Comparison of ENCODE assay signal across 8 cellular contexts in genomic region chr19:44891016-44891882, GRCh38. TPM values are rescaled to one million over a fixed set of nuclear protein-coding genes. Genes with fewer than 3 reads are reported as not detected.
DNase-seq lines count a peak whose midpoint lies in the region; ATAC-seq lines count a peak whose summit lies in the region.

TOMM40 (plus strand) TSS chr19:44891254; CDS start chr19:44891416, 162 bp downstream.

- H2AK5ac ChIP-seq in trophoblast cell (ENCODE audit: low read length): no peak within 1 kb of the TSS

- peak within 1 kb of the TSS; percentile 70 for H4K91ac ChIP-seq in trophoblast cell (ENCODE audit: low read depth, low read length)

- WGBS in trophoblast cell (ENCODE audit: extremely low coverage, insufficient coverage, insufficient read length): no CpG with 5 or more reads among the region's 81 CpGs

- H2BK12ac ChIP-seq in trophoblast cell (ENCODE audit: low read length): no peak within 1 kb of the TSS

- peak within 1 kb of the TSS; percentile 61 for H2BK5ac ChIP-seq in trophoblast cell (ENCODE audit: low read depth, low read length, poor library complexity)

- H3K36me3 ChIP-seq in trophoblast cell (ENCODE audit: control insufficient read depth in 1 of 2, insufficient read depth in 2 of 2, low read length in 2 of 2): peaks cover 58 to 59% of the 10 kb centered on the region in 2 experiments

- H3K4me2 ChIP-seq in trophoblast cell (ENCODE audit: low read length): peak within 1 kb of the TSS; percentile 71

- peaks cover 5% of the 10 kb centered on the region for H3K79me1 ChIP-seq in trophoblast cell (ENCODE audit: low read length)

- H4K12ac ChIP-seq in trophoblast cell (ENCODE audit: low read depth, low read length): peak within 1 kb of the TSS; percentile 85

- peaks cover 12% of the 10 kb centered on the region for H3K79me2 ChIP-seq in trophoblast cell (ENCODE audit: control insufficient read depth, insufficient read depth, low read length, poor library complexity)

- peak within 1 kb of the TSS; percentile 74 for H3K18ac ChIP-seq in trophoblast cell (ENCODE audit: low read length)

- H2AFZ ChIP-seq in trophoblast cell (ENCODE audit: insufficient read depth, low read length, poor library complexity): peak within 1 kb of the TSS; percentile 78

- peak within 1 kb of the TSS; percentile 93 for H3K4me3 ChIP-seq in trophoblast cell (ENCODE audit: low read depth, low read length)

- DNase-seq in NCI-H2227 (lab: John Stamatoyannopoulos, UW; ENCODE audit: unreplicated experiment) (peak; percentile 31), NCI-H2227 treated with DMSO at 0.1 percent for 48 hours (lab: John Stamatoyannopoulos, UW) (no peak), NCI-H524 treated with DMSO at 0.1 percent for 48 hours (lab: John Stamatoyannopoulos, UW) (peak; percentile 99), glomerular endothelial cell (ENCODE audit: extremely low read depth, low read depth, low spot score) (peak; percentile 97), trophoblast cell (no peak)
- DNase-seq in activated T-cell treated with anti-CD3 and anti-CD28 coated beads, Interleukin-2, amount 50 U/mL, for 48 hours: peak; percentile 100

- peak within 1 kb of the TSS; percentile 94 for H4K8ac ChIP-seq in trophoblast cell (ENCODE audit: low read depth, low read length)

- peak within 1 kb of the TSS; percentile 84 for H3K4ac ChIP-seq in trophoblast cell (ENCODE audit: low read depth, low read length)

- H2BK120ac ChIP-seq in trophoblast cell (ENCODE audit: insufficient read depth, low read length, poor library complexity): peak within 1 kb of the TSS; percentile 49

- peaks cover 6 to 10% of the 10 kb centered on the region in 2 experiments for H3K4me1 ChIP-seq in trophoblast cell (ENCODE audit: control insufficient read depth in 1 of 2, insufficient read depth in 2 of 2, low read length in 2 of 2)

- ATAC-seq in HG03025 (IDR thresholded peaks at IDR 0.05; ENCODE audit: low FRiP score, unreplicated experiment) (peak; percentile 63), HG02588 (IDR thresholded peaks at IDR 0.05; ENCODE audit: unreplicated experiment) (no peak)

- H3K27me3 ChIP-seq in trophoblast cell (ENCODE audit: insufficient read depth, low read length): no peaks in the 10 kb centered on the region

- no peak within 1 kb of the TSS for H3K23ac ChIP-seq in trophoblast cell (ENCODE audit: low read length)

- H3K9ac ChIP-seq in trophoblast cell (ENCODE audit: low read length): peak within 1 kb of the TSS; percentile 51

- peak within 1 kb of the TSS; percentile 50 for H3K27ac ChIP-seq in trophoblast cell (ENCODE audit: low read depth, low read length)

- peaks cover 2% of the 10 kb centered on the region for H3K9me3 ChIP-seq in trophoblast cell (ENCODE audit: insufficient read depth, low read depth, low read length)

- H3K14ac ChIP-seq in trophoblast cell (ENCODE audit: low read length): peak within 1 kb of the TSS; percentile 84

RNA-seq across cellular contexts. Expression of gene TOMM40, which starts in this region (rescaled TPM):
- 74.7 and 75.5 TPM in 2 replicates for total RNA-seq in glomerular endothelial cell
- 49.1 and 50.5 TPM in 2 replicates for polyA plus RNA-seq in trophoblast cell (2013)

Comparison
In these comparisons a context has a peak if more than half of its experiments do, and no peak if none do; other contexts are left out.
1. DNase-seq: peak in NCI-H2227 (single experiment), NCI-H524 treated with DMSO at 0.1 percent for 48 hours (single experiment), activated T-cell treated with anti-CD3 and anti-CD28 coated beads, Interleukin-2, amount 50 U/mL, for 48 hours (2 of 2) and glomerular endothelial cell (single experiment); none in NCI-H2227 treated with DMSO at 0.1 percent for 48 hours (single experiment) and trophoblast cell (0 of 2).